9 cellular contexts compared by ENCODE assay signal in genomic region chr1:21327566-21328323, GRCh38. TPM values are rescaled to one million over a fixed set of nuclear protein-coding genes. Genes with fewer than 3 reads are reported as not detected.
A peak's percentile ranks its signal among the peaks of the same experiment; 100 is the strongest.
DNase-seq lines count a peak whose midpoint lies in the region; ATAC-seq and TF ChIP-seq lines count a peak whose summit lies in the region.
"Had no signal": no experiment of that assay in that cellular context is flagged by ENCODE, and none has a peak within 500 bp of the region (broad histone marks: within the 10 kb centered on the region; RNA-seq: fewer than 3 reads in every experiment).

No MANE protein-coding gene starts in this region.

- no peaks in the 10 kb centered on the region; a peak in 1 of 5 replicates for H3K9me3 Mint-ChIP-seq in H9
- no peaks in the 10 kb centered on the region for H3K9me3 Mint-ChIP-seq in activated T-helper 1 cell treated with anti-CD3 and anti-CD28 coated beads, Interleukin-12 subunit alpha, Interleukin-12 subunit beta, Interleukin-2, Interleukin-4 antibody, amounts not matched to agents 30 ng/mL and 10 ng/mL and 1 ng/mL, durations not matched to agents 14 hours and 24 hours and 36 hours
- peaks cover 0 to 2% of the 10 kb centered on the region in 2 donors for H3K9me3 Mint-ChIP-seq in stimulated activated naive B cell treated with anti-CD40 and anti-IgM and Interleukin-4, amounts not matched to agents 10 μg/mL and 1 μg/mL and 100 μg/mL, for 72 hours

- peaks cover 0 to 6% (median 4%) of the 10 kb centered on the region in 3 experiments; a peak in 5 of 7 replicates for H3K36me3 Mint-ChIP-seq in H9 (ENCODE audit: insufficient read depth in 1 of 3, low read depth in 3 of 3)
- H3K36me3 Mint-ChIP-seq in activated T-helper 1 cell treated with anti-CD3 and anti-CD28 coated beads, Interleukin-12 subunit alpha, Interleukin-12 subunit beta, Interleukin-2, Interleukin-4 antibody, amounts not matched to agents 30 ng/mL and 10 ng/mL and 1 ng/mL, durations not matched to agents 14 hours and 24 hours and 36 hours (ENCODE audit: low read depth) = peaks cover 34% of the 10 kb centered on the region
- H3K36me3 Mint-ChIP-seq in stimulated activated naive B cell treated with anti-CD40 and anti-IgM and Interleukin-4, amounts not matched to agents 10 μg/mL and 1 μg/mL and 100 μg/mL, for 72 hours = peaks cover 21 to 28% of the 10 kb centered on the region in 2 donors

- no peaks in the 10 kb centered on the region for H3K27me3 Mint-ChIP-seq in H9 (ENCODE audit: low read depth)
- peaks cover 2% of the 10 kb centered on the region for H3K27me3 Mint-ChIP-seq in activated T-helper 1 cell treated with anti-CD3 and anti-CD28 coated beads, Interleukin-12 subunit alpha, Interleukin-12 subunit beta, Interleukin-2, Interleukin-4 antibody, amounts not matched to agents 30 ng/mL and 10 ng/mL and 1 ng/mL, durations not matched to agents 14 hours and 24 hours and 36 hours (ENCODE audit: insufficient read depth)
- no peaks in the 10 kb centered on the region for H3K27me3 Mint-ChIP-seq in stimulated activated naive B cell treated with anti-CD40 and anti-IgM and Interleukin-4, amounts not matched to agents 10 μg/mL and 1 μg/mL and 100 μg/mL, for 72 hours

- intact Hi-C loops in activated T-helper 1 cell treated with anti-CD3 and anti-CD28 coated beads, Interleukin-12 subunit alpha, Interleukin-12 subunit beta, Interleukin-2, Interleukin-4 antibody, amounts not matched to agents 30 ng/mL and 10 ng/mL and 1 ng/mL, durations not matched to agents 14 hours and 24 hours and 36 hours (cut with micrococcal nuclease) = loop anchor here (10.0 kb wide), 1 partner anchor 447 kb away; no protein-coding TSS in a partner anchor

- H3K27ac ChIP-seq in H9 (ENCODE audit: insufficient read length, low read depth, low read length) (no peak overlapping the region), hepatocyte (peak overlapping the region; percentile 91)

- no peak overlapping the region for H3K4me2 ChIP-seq in H9 (ENCODE audit: insufficient read depth, insufficient read length, low read length)
- no peak overlapping the region for H3K4me2 ChIP-seq in hepatocyte

- H2BK12ac ChIP-seq in H9 (ENCODE audit: insufficient read length, low read depth, low read length) = no peak overlapping the region

- ATAC-seq in stimulated activated naive B cell treated with anti-CD40 and anti-IgM and Interleukin-4, amounts not matched to agents 10 μg/mL and 1 μg/mL and 100 μg/mL, for 72 hours (replicated peaks) = no peak

- H3T11ph ChIP-seq in H9 (ENCODE audit: low read length) = no peak overlapping the region

- no peak overlapping the region for H2BK15ac ChIP-seq in H9 (ENCODE audit: low read depth, low read length)

- peak overlapping the region; percentile 63 to 78 (median 66); a peak in 4 of 7 replicates for H3K27ac Mint-ChIP-seq in H9
- peak overlapping the region; percentile 77 for H3K27ac Mint-ChIP-seq in activated T-helper 1 cell treated with anti-CD3 and anti-CD28 coated beads, Interleukin-12 subunit alpha, Interleukin-12 subunit beta, Interleukin-2, Interleukin-4 antibody, amounts not matched to agents 30 ng/mL and 10 ng/mL and 1 ng/mL, durations not matched to agents 14 hours and 24 hours and 36 hours
- H3K27ac Mint-ChIP-seq in stimulated activated naive B cell treated with anti-CD40 and anti-IgM and Interleukin-4, amounts not matched to agents 10 μg/mL and 1 μg/mL and 100 μg/mL, for 72 hours = peak overlapping the region; percentile 93

- no peak overlapping the region for H3K56ac ChIP-seq in H9 (ENCODE audit: insufficient read length, low read depth, low read length)

- no peak overlapping the region; the same call in 1 of the 2 replicates for H3K4ac ChIP-seq in H9 (ENCODE audit: low read depth, low read length)

- no peak overlapping the region for H2BK5ac ChIP-seq in H9 (ENCODE audit: insufficient read length, low read length)

- H4K91ac ChIP-seq in H9 (ENCODE audit: insufficient read length, low read depth, low read length) = no peak overlapping the region

- H4K20me1 ChIP-seq in H9 (ENCODE audit: control insufficient read depth, insufficient read depth, insufficient read length) (no peaks in the 10 kb centered on the region), hepatocyte (ENCODE audit: insufficient read depth, poor library complexity, severe bottlenecking) (no peaks in the 10 kb centered on the region)

- H3K4me3 ChIP-seq in hepatocyte = no peak overlapping the region

- H4K8ac ChIP-seq in H9 (replicated peaks; ENCODE audit: insufficient read length, low read depth, low read length) = no peak overlapping the region

- no peaks in the 10 kb centered on the region for H3K36me3 ChIP-seq in hepatocyte (replicated peaks; ENCODE audit: insufficient read depth, low read depth)

- no peaks in the 10 kb centered on the region for H3K9me2 ChIP-seq in hepatocyte (replicated peaks; ENCODE audit: insufficient read depth)

- H3K23me2 ChIP-seq in H9 (ENCODE audit: insufficient read length, low read depth, low read length, poor library complexity, severe bottlenecking) = no peaks in the 10 kb centered on the region

- H3K4me1 ChIP-seq in H9 (ENCODE audit: insufficient read depth, low read length) (peaks cover 10% of the 10 kb centered on the region; the same call in 1 of the 2 replicates), hepatocyte (ENCODE audit: insufficient read depth) (peaks cover 88% of the 10 kb centered on the region)

- H2AK5ac ChIP-seq in H9 (ENCODE audit: insufficient read length, low read length) = no peak overlapping the region

- WGBS in H9 (ENCODE audit: extremely low coverage, insufficient read length, low lambda C conversion rate) = no CpG with 5 or more reads among the region's 15 CpGs
- 94% methylated on average over 15 of the region's 15 CpGs for WGBS in hepatocyte (ENCODE audit: low lambda C conversion rate, missing lambda C conversion rate)

- H3K9ac ChIP-seq in H9 (ENCODE audit: extremely low read depth, insufficient read length, low read length) = no peak overlapping the region

- H3K18ac ChIP-seq in H9 (ENCODE audit: insufficient read length, low read depth, low read length) = no peak overlapping the region

- no peaks in the 10 kb centered on the region for H3K9me3 ChIP-seq in H9 (ENCODE audit: control insufficient read depth, low read depth, low read length)
- no peaks in the 10 kb centered on the region for H3K9me3 ChIP-seq in hepatocyte (ENCODE audit: low read depth)

- H2AFZ ChIP-seq in H9 (ENCODE audit: low read length) = no peak overlapping the region
- no peak overlapping the region for H2AFZ ChIP-seq in hepatocyte

- H3K4me1 Mint-ChIP-seq in H9 = peaks cover 68 to 81% of the 10 kb centered on the region in 2 experiments
- H3K4me1 Mint-ChIP-seq in activated T-helper 1 cell treated with anti-CD3 and anti-CD28 coated beads, Interleukin-12 subunit alpha, Interleukin-12 subunit beta, Interleukin-2, Interleukin-4 antibody, amounts not matched to agents 30 ng/mL and 10 ng/mL and 1 ng/mL, durations not matched to agents 14 hours and 24 hours and 36 hours (ENCODE audit: low read depth) = peaks cover 86% of the 10 kb centered on the region
- H3K4me1 Mint-ChIP-seq in stimulated activated naive B cell treated with anti-CD40 and anti-IgM and Interleukin-4, amounts not matched to agents 10 μg/mL and 1 μg/mL and 100 μg/mL, for 72 hours = peaks cover 68 to 97% of the 10 kb centered on the region in 2 donors

- H3K14ac ChIP-seq in H9 (ENCODE audit: insufficient read depth, low read length) = no peak overlapping the region; the same call in 1 of the 2 replicates

- no peaks in the 10 kb centered on the region for H3K79me1 ChIP-seq in H9 (ENCODE audit: insufficient read depth, low read depth, low read length, poor library complexity, severe bottlenecking)

- TF ChIP-seq CTCF in H9 (conservative IDR thresholded peaks at IDR 0.05) (no peak), hepatocyte (IDR thresholded peaks at IDR 0.05; ENCODE audit: poor library complexity) (no peak)

- DNase-seq in H9 (no peak), hepatocyte (ENCODE audit: low spot score) (no peak), NCI-H2196 (lab: John Stamatoyannopoulos, UW; ENCODE audit: unreplicated experiment) (no peak), OCI-M1 (lab: John Stamatoyannopoulos, UW) (no peak), NCI-H128 (lab: John Stamatoyannopoulos, UW; ENCODE audit: unreplicated experiment) (no peak)
- DNase-seq in activated T-helper 1 cell treated with anti-CD3 and anti-CD28 coated beads, Interleukin-12 subunit alpha, Interleukin-12 subunit beta, Interleukin-2, Interleukin-4 antibody, amounts not matched to agents 30 ng/mL and 10 ng/mL and 1 ng/mL, durations not matched to agents 14 hours and 24 hours and 36 hours (ENCODE audit: low spot score) = no peak
- no peak for DNase-seq in stimulated activated naive B cell treated with anti-CD40 and anti-IgM and Interleukin-4, amounts not matched to agents 10 μg/mL and 1 μg/mL and 100 μg/mL, for 72 hours
- DNase-seq: effector CD8-positive, alpha-beta T cell; NCI-H187 treated with DMSO at 0.1 percent for 48 hours had no signal

- H3K79me2 ChIP-seq in H9 (ENCODE audit: insufficient read depth, low read length) (no peaks in the 10 kb centered on the region), hepatocyte (peaks cover 79% of the 10 kb centered on the region)

- H2BK20ac ChIP-seq in H9 (ENCODE audit: low read depth, low read length, poor library complexity, severe bottlenecking) = no peak overlapping the region

- H3K4me3 Mint-ChIP-seq in H9 = no peak overlapping the region
- no peak overlapping the region for H3K4me3 Mint-ChIP-seq in activated T-helper 1 cell treated with anti-CD3 and anti-CD28 coated beads, Interleukin-12 subunit alpha, Interleukin-12 subunit beta, Interleukin-2, Interleukin-4 antibody, amounts not matched to agents 30 ng/mL and 10 ng/mL and 1 ng/mL, durations not matched to agents 14 hours and 24 hours and 36 hours
- peak overlapping the region; percentile 34 to 66 for H3K4me3 Mint-ChIP-seq in stimulated activated naive B cell treated with anti-CD40 and anti-IgM and Interleukin-4, amounts not matched to agents 10 μg/mL and 1 μg/mL and 100 μg/mL, for 72 hours

- H4K5ac ChIP-seq in H9 (ENCODE audit: insufficient read length, low read depth, low read length) = no peak overlapping the region

- no peak overlapping the region for H2BK120ac ChIP-seq in H9 (ENCODE audit: low read depth, low read length, poor library complexity, severe bottlenecking)

- no peaks in the 10 kb centered on the region for H3K27me3 ChIP-seq in H9 (ENCODE audit: insufficient read depth, low read length)
- no peaks in the 10 kb centered on the region for H3K27me3 ChIP-seq in hepatocyte

- no peak overlapping the region for H3K23ac ChIP-seq in H9 (ENCODE audit: insufficient read length, low read depth, low read length)

RNA-seq across cellular contexts. Expression of gene ECE1, which starts 37.5 kb away (rescaled TPM):
- total RNA-seq in H9 (2021) = 27.7 and 31.1 TPM in 2 replicates
- 139 and 140 TPM in 2 replicates for total RNA-seq in activated T-helper 1 cell treated with anti-CD3 and anti-CD28 coated beads, Interleukin-12 subunit alpha, Interleukin-12 subunit beta, Interleukin-2, Interleukin-4 antibody, amounts not matched to agents 30 ng/mL and 10 ng/mL and 1 ng/mL, durations not matched to agents 14 hours and 24 hours and 36 hours
- total RNA-seq in hepatocyte = 35.1 and 60.8 TPM in 2 replicates
- polyA plus RNA-seq in hepatocyte = 84.4 and 90.6 TPM in 2 replicates

Comparison
In these comparisons a context has a peak if more than half of its experiments do, and no peak if none do; other contexts are left out.
1. H3K4me3 Mint-ChIP-seq: peak in stimulated activated naive B cell treated with anti-CD40 and anti-IgM and Interleukin-4, amounts not matched to agents 10 μg/mL and 1 μg/mL and 100 μg/mL, for 72 hours (2 of 2); none in H9 (0 of 2) and activated T-helper 1 cell treated with anti-CD3 and anti-CD28 coated beads, Interleukin-12 subunit alpha, Interleukin-12 subunit beta, Interleukin-2, Interleukin-4 antibody, amounts not matched to agents 30 ng/mL and 10 ng/mL and 1 ng/mL, durations not matched to agents 14 hours and 24 hours and 36 hours (single experiment).
2. Peak in every context shown above with its lines, with median percentiles within 50 percentile points of each other: H3K27ac Mint-ChIP-seq.